Comparison of ENCODE assay signal across 34 cellular contexts in the genomic region with DNA sequence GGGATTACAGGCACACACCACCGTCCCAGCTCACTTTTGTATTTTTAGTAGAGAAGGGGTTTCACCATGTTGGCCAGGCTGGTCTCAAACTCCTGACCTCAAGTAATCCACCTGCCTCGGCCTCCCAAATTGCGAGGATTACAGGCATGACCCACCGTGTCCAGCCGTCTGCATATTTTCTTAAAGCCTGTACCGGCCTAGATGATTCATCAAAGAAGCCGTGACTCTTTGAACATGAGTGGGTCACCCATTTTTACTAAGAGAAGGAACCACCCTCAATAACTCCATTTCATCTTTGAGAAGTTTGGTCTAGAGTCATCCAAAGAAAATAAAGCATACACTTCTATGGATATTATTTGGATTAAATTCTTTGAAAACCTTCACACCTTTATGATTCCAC.
"Had no signal": no experiment of that assay in that cellular context is flagged by ENCODE, and none has a peak within 500 bp of the region (broad histone marks: within the 10 kb centered on the region; RNA-seq: fewer than 3 reads in every experiment).

No MANE protein-coding gene starts in this region.

- H3K36me3 ChIP-seq: Peyer's patch, WERI-Rb-1 had no signal

- H3K9ac ChIP-seq: KMS-11 had no signal

- H3K27ac Mint-ChIP-seq: activated CD4-positive, alpha-beta memory T cell treated with anti-CD3 and anti-CD28 coated beads, Interleukin-2, amount 10 ng/mL, durations not matched to agents 7 days and 5 days; activated CD8-positive, alpha-beta memory T cell treated with anti-CD3 and anti-CD28 coated beads, Interleukin-2, amount 10 ng/mL, durations not matched to agents 7 days and 5 days; activated naive CD4-positive, alpha-beta T cell treated with anti-CD3 and anti-CD28 coated beads, Interleukin-2, amount 10 ng/mL, durations not matched to agents 7 days and 5 days; activated naive CD8-positive, alpha-beta T cell; activated naive CD8-positive, alpha-beta T cell treated with anti-CD3 and anti-CD28 coated beads, Interleukin-2, amount 50 U/mL, for 24 hours; brain had no signal

- DNase-seq: activated CD4-positive, alpha-beta memory T cell treated with anti-CD3 and anti-CD28 coated beads, Interleukin-2, amount 10 ng/mL, durations not matched to agents 7 days and 5 days; activated CD4-positive, alpha-beta T cell treated with anti-CD3 and anti-CD28 coated beads for 1 hour; activated CD4-positive, alpha-beta T cell treated with anti-CD3 and anti-CD28 coated beads for 48 hours; activated CD4-positive, CD25-positive, alpha-beta regulatory T cell; activated CD8-positive, alpha-beta memory T cell treated with anti-CD3 and anti-CD28 coated beads for 24 hours; activated CD8-positive, alpha-beta memory T cell treated with anti-CD3 and anti-CD28 coated beads, Interleukin-2, amount 10 ng/mL, durations not matched to agents 7 days and 5 days; activated CD8-positive, alpha-beta memory T cell treated with anti-CD3 and anti-CD28 coated beads, Interleukin-2, amount 50 U/mL, for 48 hours; activated effector memory CD4-positive, alpha-beta T cell treated with Interleukin-2 at 50 U/mL for 16 hours; activated naive CD4-positive, alpha-beta T cell treated with anti-CD3 and anti-CD28 coated beads, Interleukin-2, amount 10 ng/mL, durations not matched to agents 7 days and 5 days; activated naive CD8-positive, alpha-beta T cell treated with anti-CD3 and anti-CD28 coated beads, Interleukin-2, amount 50 U/mL, for 24 hours; activated T-cell treated with anti-CD3 and anti-CD28 coated beads, Interleukin-2, amount 50 U/mL, for 48 hours; anterior cingulate cortex; MM.1S; MV-4-11; NCI-H1092; NCI-H1436 treated with DMSO at 0.1 percent for 48 hours; NCI-H1694 treated with DMSO at 0.1 percent for 48 hours; NCI-H2029; NCI-H345; NCI-H524 treated with DMSO at 0.1 percent for 48 hours; NK-92 treated with Interleukin-12 subunit alpha and Interleukin-12 subunit beta, amount 100 ng/mL, for 24 hours; PC-3; Peyer's patch; SIG-M5; SW 1271; T-helper 1 cell; T-helper 2 cell; T-helper 9 cell; WERI-Rb-1 had no signal

- H3K36me3 Mint-ChIP-seq: activated CD8-positive, alpha-beta memory T cell treated with anti-CD3 and anti-CD28 coated beads, Interleukin-2, amount 10 ng/mL, durations not matched to agents 7 days and 5 days; activated naive CD4-positive, alpha-beta T cell treated with anti-CD3 and anti-CD28 coated beads, Interleukin-2, amount 10 ng/mL, durations not matched to agents 7 days and 5 days; activated naive CD8-positive, alpha-beta T cell; brain had no signal

- H3K4me1 Mint-ChIP-seq: activated CD4-positive, alpha-beta memory T cell treated with anti-CD3 and anti-CD28 coated beads, Interleukin-2, amount 10 ng/mL, durations not matched to agents 7 days and 5 days; activated CD8-positive, alpha-beta memory T cell treated with anti-CD3 and anti-CD28 coated beads, Interleukin-2, amount 10 ng/mL, durations not matched to agents 7 days and 5 days; activated naive CD4-positive, alpha-beta T cell treated with anti-CD3 and anti-CD28 coated beads, Interleukin-2, amount 10 ng/mL, durations not matched to agents 7 days and 5 days; activated naive CD8-positive, alpha-beta T cell treated with anti-CD3 and anti-CD28 coated beads, Interleukin-2, amount 50 U/mL, for 24 hours had no signal

- H3K27me3 ChIP-seq: Peyer's patch had no signal

- H3K4me3 ChIP-seq: Peyer's patch had no signal

- H3K4me2 ChIP-seq: KMS-11 had no signal

- ATAC-seq: activated CD8-positive, alpha-beta memory T cell treated with anti-CD3 and anti-CD28 coated beads, Interleukin-2, amount 10 ng/mL, durations not matched to agents 7 days and 5 days; activated naive CD8-positive, alpha-beta T cell treated with anti-CD3 and anti-CD28 coated beads, Interleukin-2, amount 50 U/mL, for 24 hours; PC-3; Right ventricle myocardium inferior had no signal

- H3K27me3 Mint-ChIP-seq: activated CD4-positive, alpha-beta memory T cell treated with anti-CD3 and anti-CD28 coated beads, Interleukin-2, amount 10 ng/mL, durations not matched to agents 7 days and 5 days; activated CD8-positive, alpha-beta memory T cell treated with anti-CD3 and anti-CD28 coated beads, Interleukin-2, amount 10 ng/mL, durations not matched to agents 7 days and 5 days; activated naive CD4-positive, alpha-beta T cell treated with anti-CD3 and anti-CD28 coated beads, Interleukin-2, amount 10 ng/mL, durations not matched to agents 7 days and 5 days; activated naive CD8-positive, alpha-beta T cell; activated naive CD8-positive, alpha-beta T cell treated with anti-CD3 and anti-CD28 coated beads, Interleukin-2, amount 50 U/mL, for 24 hours had no signal

- H3K4me3 Mint-ChIP-seq: activated CD4-positive, alpha-beta memory T cell treated with anti-CD3 and anti-CD28 coated beads, Interleukin-2, amount 10 ng/mL, durations not matched to agents 7 days and 5 days; activated CD8-positive, alpha-beta memory T cell treated with anti-CD3 and anti-CD28 coated beads, Interleukin-2, amount 10 ng/mL, durations not matched to agents 7 days and 5 days; activated naive CD4-positive, alpha-beta T cell treated with anti-CD3 and anti-CD28 coated beads, Interleukin-2, amount 10 ng/mL, durations not matched to agents 7 days and 5 days; activated naive CD8-positive, alpha-beta T cell; activated naive CD8-positive, alpha-beta T cell treated with anti-CD3 and anti-CD28 coated beads, Interleukin-2, amount 50 U/mL, for 24 hours; brain had no signal

- H3K9me3 Mint-ChIP-seq: activated naive CD8-positive, alpha-beta T cell treated with anti-CD3 and anti-CD28 coated beads, Interleukin-2, amount 50 U/mL, for 24 hours; brain had no signal

- H3K4me1 ChIP-seq: Peyer's patch had no signal

- H3K9me3 ChIP-seq: Peyer's patch had no signal

- H3K27ac ChIP-seq: KMS-11, Peyer's patch, RWPE1, WERI-Rb-1 had no signal
